In the genomic region with DNA sequence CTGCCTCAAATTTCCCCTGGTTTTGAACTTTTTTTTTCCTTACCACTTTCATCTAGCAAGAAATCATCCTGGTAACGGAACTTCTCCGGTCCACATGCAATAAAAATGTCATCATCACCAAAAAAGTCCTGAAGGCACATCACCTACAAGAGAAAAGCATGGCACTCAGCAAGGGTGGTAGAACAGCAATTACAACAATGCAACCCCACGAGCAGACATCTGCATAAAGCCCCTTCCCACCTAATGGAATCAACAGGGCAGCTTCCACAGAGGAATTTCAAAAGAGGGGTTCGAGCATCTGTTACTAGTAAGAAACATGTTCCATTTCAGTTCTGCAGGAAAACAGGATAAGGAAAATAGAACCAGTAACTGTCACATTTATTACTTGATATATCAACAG, we compare ENCODE assay signal across 25 cellular contexts.
DNase-seq lines count a peak whose midpoint lies in the region; ATAC-seq, FAIRE-seq and TF ChIP-seq lines count a peak whose summit lies in the region.
"Had no signal": no experiment of that assay in that cellular context is flagged by ENCODE, and none has a peak within 500 bp of the region (broad histone marks: within the 10 kb centered on the region; RNA-seq: fewer than 3 reads in every experiment).

No MANE protein-coding gene starts in this region.

- TF ChIP-seq CTCF in GM23338 (conservative IDR thresholded peaks at IDR 0.05; ENCODE audit: low read depth in 2 of 2) (no peak), WTC11 (IDR thresholded peaks at IDR 0.05) (no peak), H1 (IDR thresholded peaks at IDR 0.05; ENCODE audit: control extremely low read depth in 1 of 3, insufficient read depth in 1 of 3, low read depth in 1 of 3, low read length in 3 of 3) (no peak), adrenal gland (IDR thresholded peaks at IDR 0.05) (no peak)

- H2BK120ac ChIP-seq in H1 (replicated peaks; ENCODE audit: low read depth, low read length), result no peak overlapping the region

- no peak overlapping the region for H4K5ac ChIP-seq in H1 (ENCODE audit: insufficient read length, low read depth, low read length)

- no peak overlapping the region; the same call in 1 of the 2 replicates for H3K18ac ChIP-seq in H1 (ENCODE audit: extremely low read depth, low read length)

- intact Hi-C loops in adrenal gland (cut with DNase I), result no loop called here

- H2BK5ac ChIP-seq in H1 (ENCODE audit: low read depth, low read length), result no peak overlapping the region; the same call in 1 of the 2 replicates

- peaks cover 21% of the 10 kb centered on the region for H3K4me1 Mint-ChIP-seq in GM23338
- H3K4me1 Mint-ChIP-seq in WTC11, result peaks cover 22% of the 10 kb centered on the region
- H3K4me1 Mint-ChIP-seq: CD14-positive monocyte; CD8-positive, alpha-beta memory T cell had no signal

- H2BK12ac ChIP-seq in H1 (ENCODE audit: low read depth, low read length), result no peak overlapping the region

- H4K20me1 ChIP-seq in GM23338 (replicated peaks; ENCODE audit: insufficient read depth), result no peaks in the 10 kb centered on the region
- no peaks in the 10 kb centered on the region for H4K20me1 ChIP-seq in H1 (replicated peaks in 1 of 2; ENCODE audit: control insufficient read depth in 1 of 2, insufficient read depth in 2 of 2, low read length in 2 of 2)
- H4K20me1 ChIP-seq: BLaER1 treated with 17β-estradiol and CSF1 and Interleukin-3, amounts not matched to agents 10 nM and 100 nM had no signal

- H3K36me3 Mint-ChIP-seq in GM23338 (ENCODE audit: low read depth), result peaks cover 9% of the 10 kb centered on the region
- H3K36me3 Mint-ChIP-seq in WTC11, result peaks cover 16% of the 10 kb centered on the region
- H3K36me3 Mint-ChIP-seq: CD14-positive monocyte; CD8-positive, alpha-beta memory T cell had no signal

- H3K9me3 Mint-ChIP-seq in GM23338, result peaks cover 9% of the 10 kb centered on the region
- H3K9me3 Mint-ChIP-seq in WTC11, result peaks cover 18% of the 10 kb centered on the region

- POLR2A ChIA-PET in WTC11 (lab: Charles Lee) (interaction anchor here (0.5 kb wide), 1 partner anchor 53 kb away, joined by 3 read pairs; no protein-coding TSS in a partner anchor), H1 (lab: Charles Lee; ENCODE audit: partially characterized antibody) (no interaction called here)

- no peak overlapping the region for H3K56ac ChIP-seq in H1 (replicated peaks; ENCODE audit: insufficient read length, low read depth, low read length)

- WGBS in H1 (ENCODE audit: extremely low coverage in 1 of 2, insufficient coverage in 1 of 2, insufficient read length in 1 of 2, insufficient replicate concordance in 2 of 2, low coverage in 1 of 2, low lambda C conversion rate in 2 of 2, missing lambda C conversion rate in 1 of 2), 2 experiments, result 65% methylated on average over 4 of the region's 4 CpGs; no CpG with 5 or more reads in 1 of the 2 experiments
- WGBS in adrenal gland, 4 donors, result 67 to 76% (median 73%) methylated on average over 4 of the region's 4 CpGs

- H2AFZ ChIP-seq in GM23338 (no peak overlapping the region), H1 (ENCODE audit: low read length) (no peak overlapping the region)
- H2AFZ ChIP-seq: GM23248 had no signal

- H2BK20ac ChIP-seq in H1 (ENCODE audit: low read length), result no peak overlapping the region

- H3K9me3 ChIP-seq in H1 (ENCODE audit: insufficient read depth in 2 of 2, low read depth in 1 of 2, low read length in 1 of 2), result peaks cover 4 to 7% of the 10 kb centered on the region in 2 experiments; a peak in 3 of 4 replicates
- no peaks in the 10 kb centered on the region for H3K9me3 ChIP-seq in adrenal gland (replicated peaks in 1 of 3)
- H3K9me3 ChIP-seq: A549, BE2C had no signal

- no peak overlapping the region for H3K4ac ChIP-seq in H1 (replicated peaks; ENCODE audit: insufficient read length, low read depth, low read length)

- TF ChIP-seq POLR2A in H1 (IDR thresholded peaks at IDR 0.05; ENCODE audit: control extremely low read depth in 1 of 2, low read depth in 2 of 2, low read length in 2 of 2), result no peak
- no peak for TF ChIP-seq POLR2A in adrenal gland (IDR thresholded peaks at IDR 0.05)

- peak; percentile 62 for FAIRE-seq in H1 (lab: Jason Lieb, UNC)
- FAIRE-seq: A549, D721Med, G401.6, GM12892, H54 had no signal

- peak overlapping the region; percentile 17; the same call in 1 of the 2 replicates for H3K27ac Mint-ChIP-seq in GM23338
- H3K27ac Mint-ChIP-seq in WTC11, result peak overlapping the region; percentile 56
- H3K27ac Mint-ChIP-seq: CD14-positive monocyte; CD4-positive, alpha-beta T cell; CD8-positive, alpha-beta memory T cell had no signal

- H3K4me3 ChIP-seq in GM23338, result no peak overlapping the region
- no peak overlapping the region for H3K4me3 ChIP-seq in H1 (ENCODE audit: extremely low read depth in 1 of 4, insufficient read depth in 2 of 4, low read depth in 3 of 4, low read length in 4 of 4)
- no peak overlapping the region for H3K4me3 ChIP-seq in adrenal gland
- H3K4me3 ChIP-seq: A549; BLaER1 treated with 17β-estradiol and CSF1 and Interleukin-3, amounts not matched to agents 10 nM and 100 nM; GM23248 had no signal

- H3K9ac ChIP-seq in H1 (replicated peaks in 1 of 4; ENCODE audit: extremely low read depth in 1 of 4, low read depth in 3 of 4, low read length in 3 of 4), result no peak overlapping the region
- H3K9ac ChIP-seq: BLaER1 treated with 17β-estradiol and CSF1 and Interleukin-3, amounts not matched to agents 10 nM and 100 nM; GM23248 had no signal

- peaks cover 3% of the 10 kb centered on the region; the same call in 1 of the 2 replicates for H3K23me2 ChIP-seq in H1 (ENCODE audit: low read depth, low read length)

- DNase-seq in GM23338 (ENCODE audit: low spot score), result peak; percentile 21
- DNase-seq in WTC11 (ENCODE audit: low spot score), result no peak
- no peak for DNase-seq in H1 (ENCODE audit: low read depth in 1 of 2, low spot score in 2 of 2)
- DNase-seq in iPS-NIHi11 (ENCODE audit: low spot score), result peak; percentile 26
- DNase-seq in DMS53 treated with DMSO at 0.1 percent for 48 hours (lab: John Stamatoyannopoulos, UW; ENCODE audit: unreplicated experiment), result no peak
- DNase-seq in NCI-H510A treated with DMSO at 0.1 percent for 48 hours (lab: John Stamatoyannopoulos, UW), result no peak
- DNase-seq in stimulated activated naive CD4-positive, alpha-beta T cell (lab: John Stamatoyannopoulos, UW), result no peak
- no peak for DNase-seq in adrenal gland
- DNase-seq: 8988T; ACHN; AML-193; BE2C; CD4-positive, alpha-beta T cell; CD8-positive, alpha-beta memory T cell; DMS 273 treated with DMSO at 0.1 percent for 48 hours; DMS79 treated with DMSO at 0.1 percent for 48 hours; GM23248 had no signal

- H4K91ac ChIP-seq in H1 (replicated peaks; ENCODE audit: insufficient read length, low read length), result no peak overlapping the region

- H2AK5ac ChIP-seq in H1 (ENCODE audit: low read depth, low read length), result no peak overlapping the region

- peak overlapping the region; percentile 23 for H3K4me2 ChIP-seq in GM23338
- H3K4me2 ChIP-seq in H1 (ENCODE audit: insufficient read depth in 1 of 2, low read depth in 2 of 2, low read length in 2 of 2), result no peak overlapping the region
- H3K4me2 ChIP-seq: A549; BLaER1 treated with 17β-estradiol and CSF1 and Interleukin-3, amounts not matched to agents 10 nM and 100 nM had no signal

- no peak overlapping the region for H3K23ac ChIP-seq in H1 (ENCODE audit: insufficient read length)

- CTCF ChIA-PET in WTC11 (lab: Charles Lee), result interaction anchor here (2.1 kb wide), 1 partner anchor 129 kb away, joined by 5 read pairs; no protein-coding TSS in a partner anchor
- CTCF ChIA-PET in H1 (lab: Charles Lee; ENCODE audit: partially characterized antibody), result interaction anchor here (1.0 to 1.3 kb wide), 3 partner anchors 76 to 158 kb away, joined by 3 read pairs; no protein-coding TSS in a partner anchor

- H3F3A ChIP-seq in GM23338 (replicated peaks; ENCODE audit: low read depth), result no peaks in the 10 kb centered on the region

- H4K8ac ChIP-seq in H1 (ENCODE audit: extremely low read depth, insufficient read depth, low read length), result no peak overlapping the region

- peak; percentile 56 for ATAC-seq in GM23338
- peak; percentile 52; the same call in 1 of the 2 replicates for ATAC-seq in WTC11
- ATAC-seq: A549, HCT116 had no signal

- H3K27me3 Mint-ChIP-seq in GM23338 (ENCODE audit: insufficient read depth, low read depth, poor library complexity) (peaks cover 6% of the 10 kb centered on the region), WTC11 (ENCODE audit: low read depth) (no peaks in the 10 kb centered on the region; the same call in 1 of the 2 replicates)
- H3K27me3 Mint-ChIP-seq: CD4-positive, alpha-beta T cell; CD8-positive, alpha-beta memory T cell had no signal

- peaks cover 19% of the 10 kb centered on the region for H3K9me2 ChIP-seq in GM23338 (ENCODE audit: insufficient read depth)

- no peak overlapping the region for H3K14ac ChIP-seq in H1 (ENCODE audit: insufficient read length)

- H3K27me3 ChIP-seq in GM23338 (ENCODE audit: insufficient read depth) (no peaks in the 10 kb centered on the region), H1 (replicated peaks in 1 of 4; ENCODE audit: control insufficient read depth in 3 of 4, extremely low read depth in 1 of 4, insufficient read depth in 3 of 4, low read length in 3 of 4) (no peaks in the 10 kb centered on the region), adrenal gland (no peaks in the 10 kb centered on the region)
- H3K27me3 ChIP-seq: BE2C; BLaER1 treated with 17β-estradiol and CSF1 and Interleukin-3, amounts not matched to agents 10 nM and 100 nM had no signal

- H3K4me1 ChIP-seq in GM23338 (ENCODE audit: insufficient read depth), result peaks cover 25% of the 10 kb centered on the region
- peaks cover 2 to 11% (median 6%) of the 10 kb centered on the region in 4 experiments; a peak in 6 of 7 replicates for H3K4me1 ChIP-seq in H1 (replicated peaks in 1 of 4; ENCODE audit: control insufficient read depth in 3 of 4, insufficient read depth in 4 of 4, low read length in 3 of 4)
- H3K4me1 ChIP-seq in adrenal gland (replicated peaks in 1 of 2), result no peaks in the 10 kb centered on the region
- H3K4me1 ChIP-seq: A549; BE2C; BLaER1 treated with 17β-estradiol and CSF1 and Interleukin-3, amounts not matched to agents 10 nM and 100 nM had no signal

- H3K4me3 Mint-ChIP-seq in GM23338 (no peak overlapping the region), WTC11 (no peak overlapping the region)
- H3K4me3 Mint-ChIP-seq: CD14-positive monocyte; CD4-positive, alpha-beta T cell; CD8-positive, alpha-beta memory T cell had no signal

- H3K79me1 ChIP-seq in H1 (ENCODE audit: low read depth, low read length), result no peaks in the 10 kb centered on the region

- H3K27ac ChIP-seq in GM23338 (ENCODE audit: low read depth) (peak overlapping the region; percentile 15; the same call in 1 of the 2 replicates), H1 (ENCODE audit: low read depth, low read length) (no peak overlapping the region), adrenal gland (no peak overlapping the region)
- H3K27ac ChIP-seq: A549; BLaER1 treated with 17β-estradiol and CSF1 and Interleukin-3, amounts not matched to agents 10 nM and 100 nM; GM23248 had no signal

- no peak overlapping the region for H2BK15ac ChIP-seq in H1 (ENCODE audit: low read length)

- TF ChIP-seq EP300 in H1 (IDR thresholded peaks at IDR 0.05; ENCODE audit: borderline replicate concordance in 1 of 2, low read depth in 2 of 2, low read length in 2 of 2), result no peak

- H3K36me3 ChIP-seq in GM23338 (ENCODE audit: insufficient read depth) (0 out of 2 replicates have a peak, but pooled peaks cover 4% of the 10 kb centered on the region), H1 (ENCODE audit: control insufficient read depth in 2 of 4, insufficient read depth in 4 of 4, low read length in 3 of 4) (peaks cover 0 to 6% (median 0%) of the 10 kb centered on the region in 4 experiments; a peak in 2 of 8 replicates), adrenal gland (replicated peaks in 1 of 2) (no peaks in the 10 kb centered on the region)
- H3K36me3 ChIP-seq: BE2C; BLaER1 treated with 17β-estradiol and CSF1 and Interleukin-3, amounts not matched to agents 10 nM and 100 nM had no signal

- H3K79me2 ChIP-seq in GM23338 (replicated peaks; ENCODE audit: insufficient read depth) (no peaks in the 10 kb centered on the region), H1 (ENCODE audit: control insufficient read depth in 1 of 2, insufficient read depth in 2 of 2, low read length in 2 of 2) (no peaks in the 10 kb centered on the region)

- no peak for TF ChIP-seq RAD21 in H1 (IDR thresholded peaks at IDR 0.05 in 1 of 2, conservative IDR thresholded peaks at IDR 0.05 in 1 of 2; ENCODE audit: low read depth in 2 of 2, low read length in 2 of 2)

Comparison
In these comparisons a context has a peak if more than half of its experiments do, and no peak if none do; other contexts are left out.
1. DNase-seq: peak in GM23338 (single experiment) and iPS-NIHi11 (single experiment); none in WTC11 (single experiment), H1 (0 of 2), DMS53 treated with DMSO at 0.1 percent for 48 hours (single experiment), NCI-H510A treated with DMSO at 0.1 percent for 48 hours (single experiment), stimulated activated naive CD4-positive, alpha-beta T cell (0 of 6) and adrenal gland (0 of 7).